8 cellular contexts compared by ENCODE assay signal in genomic region chr1:11790880-11791715, GRCh38. TPM values are rescaled to one million over a fixed set of nuclear protein-coding genes. Genes with fewer than 3 reads are reported as not detected.
DNase-seq lines count a peak whose midpoint lies in the region; ATAC-seq and TF ChIP-seq lines count a peak whose summit lies in the region.

No MANE protein-coding gene starts in this region.

- 56 to 73% methylated on average over 7 to 11 of the region's 19 CpGs for WGBS in esophagus squamous epithelium, 2 donors

- no peaks in the 10 kb centered on the region for H3K9me2 ChIP-seq in PC-3 (replicated peaks; ENCODE audit: low read length)

- H3K9me3 ChIP-seq in PC-3 (ENCODE audit: low read length) (no peaks in the 10 kb centered on the region), esophagus squamous epithelium (no peaks in the 10 kb centered on the region)
- H3K9me3 ChIP-seq in CD4-positive, alpha-beta memory T cell (ENCODE audit: control insufficient read depth in 1 of 2, low read length in 2 of 2) = no peaks in the 10 kb centered on the region
- no peaks in the 10 kb centered on the region for H3K9me3 ChIP-seq in CD8-positive, alpha-beta T cell (ENCODE audit: low read length)

- intact Hi-C loops in PC-3 (cut with micrococcal nuclease) = no loop called here
- intact Hi-C loops in esophagus squamous epithelium (cut with DNase I) = no loop called here
- intact Hi-C loops in CD4-positive, alpha-beta memory T cell (cut with micrococcal nuclease) = no loop called here
- intact Hi-C loops in CD8-positive, alpha-beta T cell (cut with DNase I, micrococcal nuclease) = no loop called here

- H3K4me1 Mint-ChIP-seq in CD4-positive, alpha-beta memory T cell = peaks cover 0 to 4% (median 0%) of the 10 kb centered on the region in 4 donors
- H3K4me1 Mint-ChIP-seq in CD8-positive, alpha-beta T cell (ENCODE audit: low read depth) = no peaks in the 10 kb centered on the region

- peak overlapping the region in 2 of 7 donors; percentile 11 to 29 for H3K27ac Mint-ChIP-seq in CD4-positive, alpha-beta memory T cell
- no peak overlapping the region for H3K27ac Mint-ChIP-seq in CD8-positive, alpha-beta T cell

- no TSS peak for BruUV-seq in PC-3 (replicated peaks; lab: Mats Ljungman, UMichigan)

- H3K27me3 ChIP-seq in PC-3 (ENCODE audit: low read length) (no peaks in the 10 kb centered on the region), esophagus squamous epithelium (no peaks in the 10 kb centered on the region)
- H3K27me3 ChIP-seq in CD4-positive, alpha-beta memory T cell (ENCODE audit: insufficient read depth, low read length) = no peaks in the 10 kb centered on the region
- H3K27me3 ChIP-seq in CD8-positive, alpha-beta T cell (ENCODE audit: insufficient read depth, low read length) = no peaks in the 10 kb centered on the region

- ATAC-seq in PC-3 (peak; percentile 95), GM21737 (IDR thresholded peaks at IDR 0.05; ENCODE audit: unreplicated experiment) (no peak)
- no peak for ATAC-seq in CD8-positive, alpha-beta T cell

- peak overlapping the region; percentile 58 for H3K4me2 ChIP-seq in PC-3 (ENCODE audit: low read length)

- H3K4me3 Mint-ChIP-seq in CD4-positive, alpha-beta memory T cell = no peak overlapping the region
- no peak overlapping the region for H3K4me3 Mint-ChIP-seq in CD8-positive, alpha-beta T cell

- TF ChIP-seq CTCF in AG10803 (conservative IDR thresholded peaks at IDR 0.05; ENCODE audit: low read length) (no peak), PC-3 (conservative IDR thresholded peaks at IDR 0.05; ENCODE audit: low read depth, low read length) (no peak), esophagus squamous epithelium (IDR thresholded peaks at IDR 0.05) (no peak)
- TF ChIP-seq CTCF in CD8-positive, alpha-beta T cell (IDR thresholded peaks at IDR 0.05) = no peak

- no peak overlapping the region for H2AFZ ChIP-seq in PC-3 (ENCODE audit: low read length)

- peak overlapping the region; percentile 82 for H3K27ac ChIP-seq in PC-3 (ENCODE audit: low read length)
- peak overlapping the region; percentile 86 to 96 (median 90) for H3K27ac ChIP-seq in esophagus squamous epithelium
- H3K27ac ChIP-seq in CD4-positive, alpha-beta memory T cell (ENCODE audit: low read depth, low read length) = no peak overlapping the region
- H3K27ac ChIP-seq in CD8-positive, alpha-beta T cell (ENCODE audit: low read depth, low read length) = no peak overlapping the region

- POLR2A ChIA-PET in PC-3 (lab: Charles Lee; ENCODE audit: unreplicated experiment) = interaction anchor here (1.0 kb wide), 1 partner anchor 13 kb away, joined by 15 read pairs; no protein-coding TSS in a partner anchor
- POLR2A ChIA-PET in CD4-positive, alpha-beta memory T cell (lab: Charles Lee; ENCODE audit: partially characterized antibody) = no interaction called here
- POLR2A ChIA-PET in CD8-positive, alpha-beta T cell (lab: Charles Lee) = no interaction called here

- H3K36me3 ChIP-seq in PC-3 (ENCODE audit: low read depth, low read length) (no peaks in the 10 kb centered on the region), esophagus squamous epithelium (peaks cover 25 to 44% (median 28%) of the 10 kb centered on the region in 3 donors)
- peaks cover 34% of the 10 kb centered on the region for H3K36me3 ChIP-seq in CD4-positive, alpha-beta memory T cell (ENCODE audit: insufficient read depth, low read length)
- peaks cover 26% of the 10 kb centered on the region for H3K36me3 ChIP-seq in CD8-positive, alpha-beta T cell (ENCODE audit: insufficient read depth, low read length)

- H3K4me3 ChIP-seq in AG10803 (ENCODE audit: low read length) = no peak overlapping the region
- no peak overlapping the region for H3K4me3 ChIP-seq in PC-3 (ENCODE audit: low read length)
- peak overlapping the region in 1 of 4 donors; percentile 39 for H3K4me3 ChIP-seq in esophagus squamous epithelium
- H3K4me3 ChIP-seq in CD4-positive, alpha-beta memory T cell (ENCODE audit: low read length in 2 of 2) = no peak overlapping the region
- no peak overlapping the region for H3K4me3 ChIP-seq in CD8-positive, alpha-beta T cell (ENCODE audit: low read depth, low read length)

- no peaks in the 10 kb centered on the region for H3K9me3 Mint-ChIP-seq in CD4-positive, alpha-beta memory T cell
- H3K9me3 Mint-ChIP-seq in CD8-positive, alpha-beta T cell = no peaks in the 10 kb centered on the region

- CTCF ChIA-PET in PC-3 (lab: Charles Lee) = interaction anchor here (0.6 kb wide), 1 partner anchor 61 kb away, joined by 3 read pairs; no protein-coding TSS in a partner anchor
- CTCF ChIA-PET in CD4-positive, alpha-beta memory T cell (lab: Charles Lee; ENCODE audit: partially characterized antibody) = no interaction called here
- CTCF ChIA-PET in CD8-positive, alpha-beta T cell (lab: Charles Lee) = interaction anchor here (0.9 kb wide), 1 partner anchor 9 kb away, joined by 3 read pairs; no protein-coding TSS in a partner anchor

- peak; percentile 94 for DNase-seq in AG10803 (ENCODE audit: low read depth)
- DNase-seq in PC-3 = peak; percentile 91
- DNase-seq in esophagus squamous epithelium (lab: John Stamatoyannopoulos, UW) = peak; percentile 40
- DNase-seq in occipital lobe (lab: John Stamatoyannopoulos, UW) = peak; percentile 74
- no peak for DNase-seq in CD4-positive, alpha-beta memory T cell
- no peak for DNase-seq in stimulated activated CD8-positive, alpha-beta memory T cell treated with anti-CD3 and anti-CD28 coated beads, Interleukin-4, amount 100 ng/mL, for 48 hours
- DNase-seq in CD8-positive, alpha-beta T cell = no peak

- H4K20me1 ChIP-seq in PC-3 (ENCODE audit: low read length) = no peaks in the 10 kb centered on the region

- H3F3A ChIP-seq in PC-3 (ENCODE audit: low read length, unreplicated experiment) = no peaks in the 10 kb centered on the region

- no peaks in the 10 kb centered on the region for H3K27me3 Mint-ChIP-seq in CD4-positive, alpha-beta memory T cell
- H3K27me3 Mint-ChIP-seq in CD8-positive, alpha-beta T cell (ENCODE audit: low read depth) = no peaks in the 10 kb centered on the region

- peak overlapping the region; percentile 59 for H3K9ac ChIP-seq in PC-3 (ENCODE audit: low read length)

- H3K4me1 ChIP-seq in PC-3 (ENCODE audit: insufficient read depth, low read length) = peaks cover 28% of the 10 kb centered on the region
- peaks cover 46 to 70% (median 65%) of the 10 kb centered on the region in 3 donors for H3K4me1 ChIP-seq in esophagus squamous epithelium
- no peaks in the 10 kb centered on the region for H3K4me1 ChIP-seq in CD4-positive, alpha-beta memory T cell (ENCODE audit: insufficient read depth, low read length)
- H3K4me1 ChIP-seq in CD8-positive, alpha-beta T cell (ENCODE audit: insufficient read depth, low read length) = no peaks in the 10 kb centered on the region

- peaks cover 22 to 42% of the 10 kb centered on the region in 2 donors for H3K36me3 Mint-ChIP-seq in CD4-positive, alpha-beta memory T cell
- peaks cover 49% of the 10 kb centered on the region for H3K36me3 Mint-ChIP-seq in CD8-positive, alpha-beta T cell

- no peaks in the 10 kb centered on the region for H3K79me2 ChIP-seq in PC-3 (ENCODE audit: low read length)

- TF ChIP-seq POLR2A in esophagus squamous epithelium (IDR thresholded peaks at IDR 0.05) = peak in 1 of 4 donors; percentile 54

RNA-seq across cellular contexts. Expression of gene MTHFR, which starts 14.7 kb away (rescaled TPM):
- total RNA-seq in PC-3 (2014; rRNA removed) (13.2 and 24.8 TPM in 2 replicates), esophagus squamous epithelium (10 to 100 TPM; 15.6 to 30.1 (median 25.4) TPM), occipital lobe (27.6 TPM)
- 10 to 100 TPM; 52.7 to 54.2 TPM for total RNA-seq in CD4-positive, alpha-beta memory T cell
- 1 to 10 TPM; 2.3 to 6.9 TPM for polyA plus RNA-seq in CD4-positive, alpha-beta memory T cell
- total RNA-seq in CD8-positive, alpha-beta T cell = 10 to 100 TPM; 27.3 to 27.5 TPM

RNA-seq across cellular contexts. Expression of gene CLCN6, which starts 14.9 kb away (rescaled TPM):
- total RNA-seq in PC-3 (2014; rRNA removed) (6.1 and 12.9 TPM in 2 replicates), esophagus squamous epithelium (10 to 100 TPM in 2 of 4 donors, 1 to 10 TPM in 2; 4.2 to 13.5 (median 9.9) TPM), occipital lobe (15.6 TPM)
- 10 to 100 TPM; 20.8 to 20.9 TPM for total RNA-seq in CD4-positive, alpha-beta memory T cell
- polyA plus RNA-seq in CD4-positive, alpha-beta memory T cell = 1 to 10 TPM; 1.4 to 2.6 TPM
- total RNA-seq in CD8-positive, alpha-beta T cell = 10 to 100 TPM; 14.8 to 18.5 TPM

RNA-seq across cellular contexts. Expression of gene C1orf167, which starts 29.1 kb away (rescaled TPM):
- total RNA-seq in PC-3 (2014; rRNA removed) (not detected in 2 replicates), esophagus squamous epithelium (1 to 10 TPM in 1 of 4 donors, under 1 TPM in 2, not detected in 1; 0.31 to 2.6 (median 0.76) TPM), occipital lobe (not detected)
- not detected for total RNA-seq in CD4-positive, alpha-beta memory T cell
- polyA plus RNA-seq in CD4-positive, alpha-beta memory T cell = not detected
- total RNA-seq in CD8-positive, alpha-beta T cell = not detected

RNA-seq across cellular contexts. Expression of gene AGTRAP, which starts 55.2 kb away (rescaled TPM):
- total RNA-seq in PC-3 (2014; rRNA removed) (73.5 and 76.7 TPM in 2 replicates), esophagus squamous epithelium (10 to 100 TPM; 34.5 to 89.5 (median 50.7) TPM), occipital lobe (4.2 TPM)
- 10 to 100 TPM; 19.0 to 21.7 TPM for total RNA-seq in CD4-positive, alpha-beta memory T cell
- polyA plus RNA-seq in CD4-positive, alpha-beta memory T cell = 10 to 100 TPM; 53.4 to 76.9 TPM
- 10 to 100 TPM; 10.4 to 10.9 TPM for total RNA-seq in CD8-positive, alpha-beta T cell

RNA-seq across cellular contexts. Expression of gene NPPA, which starts 56.5 kb away (rescaled TPM):
- not detected in 2 replicates for total RNA-seq in PC-3 (2014; rRNA removed)
- total RNA-seq in esophagus squamous epithelium = not detected
- total RNA-seq in occipital lobe = 0.47 TPM
- not detected for total RNA-seq in CD4-positive, alpha-beta memory T cell
- polyA plus RNA-seq in CD4-positive, alpha-beta memory T cell = not detected
- total RNA-seq in CD8-positive, alpha-beta T cell = not detected

Comparison
In these comparisons a context has a peak if more than half of its experiments do, and no peak if none do; other contexts are left out.
1. DNase-seq: peak in AG10803 (single experiment), PC-3 (single experiment), esophagus squamous epithelium (single experiment) and occipital lobe (single experiment); none in CD4-positive, alpha-beta memory T cell (0 of 5), stimulated activated CD8-positive, alpha-beta memory T cell treated with anti-CD3 and anti-CD28 coated beads, Interleukin-4, amount 100 ng/mL, for 48 hours (single experiment) and CD8-positive, alpha-beta T cell (0 of 7).
2. H3K27ac ChIP-seq: peak in PC-3 (single experiment) and esophagus squamous epithelium (4 of 4); none in CD4-positive, alpha-beta memory T cell (single experiment) and CD8-positive, alpha-beta T cell (single experiment).